ENCODE assay signal across 30 cellular contexts in the genomic region with DNA sequence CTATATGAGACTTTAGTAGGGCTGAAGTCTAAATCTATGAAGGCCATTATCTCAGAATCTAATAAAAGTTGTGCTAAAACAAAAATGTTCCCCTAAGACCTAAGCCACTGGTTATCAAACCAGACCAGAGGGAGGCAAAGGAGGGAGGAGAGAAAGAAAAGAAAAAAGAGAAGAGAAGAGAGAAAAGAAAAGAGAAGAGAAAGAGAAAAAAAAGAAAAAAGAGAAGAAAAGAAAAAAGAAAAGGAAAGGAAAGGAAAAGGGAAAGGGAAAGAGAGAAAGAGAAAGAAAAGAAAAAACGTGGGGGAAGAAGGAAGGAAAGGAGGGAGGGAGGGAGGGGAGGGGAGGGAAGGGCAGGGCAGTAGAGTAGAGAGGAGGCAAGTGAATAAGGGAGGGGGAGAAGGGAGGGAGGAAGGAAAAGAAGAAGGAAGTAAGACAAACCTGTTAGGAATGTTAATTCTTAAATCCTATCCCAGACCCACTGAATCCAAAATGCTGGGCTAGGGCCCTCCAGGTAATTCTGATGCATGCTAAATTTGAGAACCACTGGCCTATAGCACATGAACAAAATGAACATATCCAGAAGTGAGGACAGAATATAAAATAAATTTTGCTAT.
"Had no signal": no experiment of that assay in that cellular context is flagged by ENCODE, and none has a peak within 500 bp of the region (broad histone marks: within the 10 kb centered on the region; RNA-seq: fewer than 3 reads in every experiment).

No MANE protein-coding gene starts in this region.

- ATAC-seq: body of pancreas; effector memory CD8-positive, alpha-beta T cell; gastrocnemius medialis; left cardiac atrium; left ventricle myocardium superior; naive thymus-derived CD4-positive, alpha-beta T cell; pancreas; stimulated activated naive B cell treated with anti-CD40 and anti-IgM and Interleukin-4, amounts not matched to agents 10 μg/mL and 1 μg/mL and 100 μg/mL, for 72 hours; upper lobe of right lung had no signal

- DNase-seq: activated B cell treated with CpG ODN at 0.5 μM for 24 hours; activated CD8-positive, alpha-beta memory T cell treated with anti-CD3 and anti-CD28 coated beads, Interleukin-2, amount 50 U/mL, for 4 hours; activated naive CD4-positive, alpha-beta T cell; activated naive CD8-positive, alpha-beta T cell treated with anti-CD3 and anti-CD28 coated beads for 36 hours; activated T-cell treated with anti-CD3 and anti-CD28 coated beads, Interleukin-2, amount 50 U/mL, for 1 hour; adrenal gland; aorta; body of pancreas; dorsolateral prefrontal cortex; effector memory CD8-positive, alpha-beta T cell; erythroblast; gastrocnemius medialis; left cardiac atrium; left ventricle myocardium superior; midbrain; naive thymus-derived CD4-positive, alpha-beta T cell; pancreas; retina; stimulated activated CD4-positive, alpha-beta T cell treated with anti-CD3 and anti-CD28 coated beads, Interleukin-15, amount 100 ng/mL, for 24 hours; stimulated activated CD4-positive, alpha-beta T cell treated with anti-CD3 and anti-CD28 coated beads, Interleukin-2, amount 100 ng/mL, for 24 hours; stimulated activated naive B cell treated with anti-CD40 and anti-IgM and Interleukin-4, amounts not matched to agents 10 μg/mL and 1 μg/mL and 100 μg/mL, for 72 hours; stomach; T-helper 2 cell; thyroid gland; upper lobe of right lung had no signal

- H3K27me3 Mint-ChIP-seq: activated B cell treated with CpG ODN at 0.5 μM for 24 hours; activated naive CD8-positive, alpha-beta T cell treated with anti-CD3 and anti-CD28 coated beads for 36 hours; effector memory CD8-positive, alpha-beta T cell; naive thymus-derived CD4-positive, alpha-beta T cell; stimulated activated naive B cell treated with anti-CD40 and anti-IgM and Interleukin-4, amounts not matched to agents 10 μg/mL and 1 μg/mL and 100 μg/mL, for 72 hours had no signal

- H3K4me2 ChIP-seq: hepatocyte had no signal

- H3K4me3 Mint-ChIP-seq: activated B cell treated with CpG ODN at 0.5 μM for 24 hours; activated naive CD8-positive, alpha-beta T cell treated with anti-CD3 and anti-CD28 coated beads for 36 hours; effector memory CD8-positive, alpha-beta T cell; naive thymus-derived CD4-positive, alpha-beta T cell; stimulated activated naive B cell treated with anti-CD40 and anti-IgM and Interleukin-4, amounts not matched to agents 10 μg/mL and 1 μg/mL and 100 μg/mL, for 72 hours had no signal

- H3K27ac Mint-ChIP-seq: activated B cell treated with CpG ODN at 0.5 μM for 24 hours; activated naive CD8-positive, alpha-beta T cell treated with anti-CD3 and anti-CD28 coated beads for 36 hours; activated T-helper 2 cell treated with anti-CD3 and anti-CD28 coated beads, Interferon-gamma antibody, Interleukin-2, Interleukin-4, amounts not matched to agents 10 μg/mL and 5 μg/mL and 100 μg/mL, durations not matched to agents 14 hours and 24 hours and 36 hours; effector memory CD8-positive, alpha-beta T cell; naive thymus-derived CD4-positive, alpha-beta T cell; stimulated activated naive B cell treated with anti-CD40 and anti-IgM and Interleukin-4, amounts not matched to agents 10 μg/mL and 1 μg/mL and 100 μg/mL, for 72 hours had no signal

- H3K9me3 ChIP-seq: body of pancreas, gastrocnemius medialis, pancreas, prostate gland, stomach, thyroid gland, upper lobe of right lung had no signal

- H3K27ac ChIP-seq: adrenal gland, body of pancreas, cardiac muscle cell, coronary artery, dorsolateral prefrontal cortex, gastrocnemius medialis, hepatocyte, pancreas, prostate gland, stomach, thyroid gland, upper lobe of right lung had no signal

- H3K27me3 ChIP-seq: adrenal gland, body of pancreas, cardiac muscle cell, dorsolateral prefrontal cortex, gastrocnemius medialis, hepatocyte, pancreas, stomach, thyroid gland, upper lobe of right lung had no signal

- H3K79me2 ChIP-seq: hepatocyte had no signal

- H3K4me3 ChIP-seq: adrenal gland, body of pancreas, cardiac muscle cell, coronary artery, dorsolateral prefrontal cortex, gastrocnemius medialis, hepatocyte, pancreas, prostate gland, stomach, thyroid gland, upper lobe of right lung had no signal

- H3K9me3 Mint-ChIP-seq: activated B cell treated with CpG ODN at 0.5 μM for 24 hours; activated naive CD8-positive, alpha-beta T cell treated with anti-CD3 and anti-CD28 coated beads for 36 hours; activated T-helper 2 cell treated with anti-CD3 and anti-CD28 coated beads, Interferon-gamma antibody, Interleukin-2, Interleukin-4, amounts not matched to agents 10 μg/mL and 5 μg/mL and 100 μg/mL, durations not matched to agents 14 hours and 24 hours and 36 hours; effector memory CD8-positive, alpha-beta T cell; naive thymus-derived CD4-positive, alpha-beta T cell; stimulated activated naive B cell treated with anti-CD40 and anti-IgM and Interleukin-4, amounts not matched to agents 10 μg/mL and 1 μg/mL and 100 μg/mL, for 72 hours had no signal

- H3K4me1 ChIP-seq: adrenal gland, body of pancreas, gastrocnemius medialis, pancreas, prostate gland, thyroid gland, upper lobe of right lung had no signal

- H3K36me3 ChIP-seq: adrenal gland, cardiac muscle cell, gastrocnemius medialis, pancreas, prostate gland, stomach, thyroid gland, upper lobe of right lung had no signal

- H2AFZ ChIP-seq: hepatocyte had no signal
